20 cellular contexts compared by ENCODE assay signal in genomic region chr1:222935239-222935900, GRCh38.
DNase-seq lines count a peak whose midpoint lies in the region; ATAC-seq and TF ChIP-seq lines count a peak whose summit lies in the region.
"Had no signal": no experiment of that assay in that cellular context is flagged by ENCODE, and none has a peak within 500 bp of the region (broad histone marks: within the 10 kb centered on the region; RNA-seq: fewer than 3 reads in every experiment).

No MANE protein-coding gene starts in this region.

- H3K4me1 ChIP-seq in cardiac muscle cell (ENCODE audit: low read depth) (peaks cover 12% of the 10 kb centered on the region), heart right ventricle (peaks cover 0 to 51% (median 20%) of the 10 kb centered on the region in 9 donors), neural progenitor cell (no peaks in the 10 kb centered on the region)

- no peak for DNase-seq in cardiac muscle cell (ENCODE audit: low read depth in 1 of 2, low spot score in 1 of 2)
- DNase-seq in left cardiac atrium: no peak
- DNase-seq in heart right ventricle: no peak
- DNase-seq in neural progenitor cell (ENCODE audit: low spot score): no peak
- DNase-seq in CD4-positive, alpha-beta T cell: no peak
- DNase-seq in RWPE1 (ENCODE audit: low spot score): no peak
- DNase-seq: DMS53, Karpas-422, MV-4-11, NCI-H1105 treated with DMSO at 0.1 percent for 48 hours, NCI-H1694, NCI-H2081 treated with DMSO at 0.1 percent for 48 hours, NCI-H446 treated with DMSO at 0.1 percent for 48 hours, NCI-H748 treated with DMSO at 0.1 percent for 48 hours, PC-9, RPMI8226 had no signal

- no peak overlapping the region for H3K9ac ChIP-seq in neural progenitor cell

- H3K4me3 ChIP-seq in cardiac muscle cell (no peak overlapping the region), heart right ventricle (no peak overlapping the region), neural progenitor cell (no peak overlapping the region)
- H3K4me3 ChIP-seq: PC-9 had no signal

- no peak overlapping the region for H2AFZ ChIP-seq in neural progenitor cell (replicated peaks)
- H2AFZ ChIP-seq: PC-9 had no signal

- H3K27me3 Mint-ChIP-seq in neural progenitor cell (ENCODE audit: insufficient read depth, low read depth): no peaks in the 10 kb centered on the region
- H3K27me3 Mint-ChIP-seq in CD4-positive, alpha-beta T cell: no peaks in the 10 kb centered on the region
- H3K27me3 Mint-ChIP-seq: IgD-negative memory B cell had no signal

- CTCF ChIA-PET in CD4-positive, alpha-beta T cell (lab: Charles Lee): no interaction called here
- CTCF ChIA-PET in RWPE1 (lab: Yijun Ruan, JAX): no interaction called here

- peaks cover 7% of the 10 kb centered on the region for H3F3A ChIP-seq in neural progenitor cell (ENCODE audit: low read depth)

- peaks cover 25% of the 10 kb centered on the region for H3K4me1 Mint-ChIP-seq in neural progenitor cell
- H3K4me1 Mint-ChIP-seq in CD4-positive, alpha-beta T cell (ENCODE audit: low read depth): no peaks in the 10 kb centered on the region

- H3K79me2 ChIP-seq in neural progenitor cell (ENCODE audit: low read depth): no peaks in the 10 kb centered on the region

- H3K36me3 ChIP-seq in cardiac muscle cell (no peaks in the 10 kb centered on the region), heart right ventricle (no peaks in the 10 kb centered on the region), neural progenitor cell (no peaks in the 10 kb centered on the region)

- intact Hi-C loops in left cardiac atrium (cut with DNase I) (no loop called here), heart right ventricle (cut with DNase I) (loop anchor here in 1 of 10 donors (10.0 kb wide), 1 partner anchor 139 kb away; no protein-coding TSS in a partner anchor)
- intact Hi-C loops in CD4-positive, alpha-beta T cell (cut with DNase I, micrococcal nuclease): loop anchor here in 1 of 2 experiments (10.0 kb wide), 1 partner anchor 91 kb away; no protein-coding TSS in a partner anchor

- H3K27ac ChIP-seq in cardiac muscle cell: peak overlapping the region; percentile 14
- H3K27ac ChIP-seq in heart right ventricle: no peak overlapping the region
- H3K27ac ChIP-seq in neural progenitor cell: peak overlapping the region; percentile 4
- no peak overlapping the region for H3K27ac ChIP-seq in CD4-positive, alpha-beta T cell (ENCODE audit: low read depth, low read length)
- no peak overlapping the region for H3K27ac ChIP-seq in RWPE1
- H3K27ac ChIP-seq: C4-2B, PC-9 had no signal

- no peak overlapping the region for H3K4me3 Mint-ChIP-seq in neural progenitor cell
- no peak overlapping the region for H3K4me3 Mint-ChIP-seq in CD4-positive, alpha-beta T cell
- H3K4me3 Mint-ChIP-seq: IgD-negative memory B cell had no signal

- POLR2A ChIA-PET in CD4-positive, alpha-beta T cell (lab: Charles Lee): no interaction called here
- POLR2A ChIA-PET in RWPE1 (lab: Yijun Ruan, JAX; ENCODE audit: low non-redundant PET): no interaction called here

- H4K20me1 ChIP-seq in neural progenitor cell (ENCODE audit: low read depth): no peaks in the 10 kb centered on the region

- H3K4me2 ChIP-seq in neural progenitor cell: no peak overlapping the region
- H3K4me2 ChIP-seq: PC-9 had no signal

- H3K9me3 Mint-ChIP-seq in neural progenitor cell: no peaks in the 10 kb centered on the region
- H3K9me3 Mint-ChIP-seq in CD4-positive, alpha-beta T cell: no peaks in the 10 kb centered on the region
- H3K9me3 Mint-ChIP-seq: IgD-negative memory B cell had no signal

- peaks cover 4% of the 10 kb centered on the region for H3K36me3 Mint-ChIP-seq in neural progenitor cell
- H3K36me3 Mint-ChIP-seq in CD4-positive, alpha-beta T cell (ENCODE audit: low read depth): no peaks in the 10 kb centered on the region
- H3K36me3 Mint-ChIP-seq: IgD-negative memory B cell had no signal

- no peak for ATAC-seq in left cardiac atrium
- peak in 5 of 8 donors; percentile 45 to 87 (median 77) for ATAC-seq in heart right ventricle
- no peak for ATAC-seq in HG03196 (IDR thresholded peaks at IDR 0.05; ENCODE audit: unreplicated experiment)
- ATAC-seq in CD4-positive, alpha-beta T cell (ENCODE audit: poor library complexity): no peak
- ATAC-seq: SK-N-SH treated with all-trans-retinoic acid at 6 μM for 48 hours had no signal

- H3K9me3 ChIP-seq in cardiac muscle cell (ENCODE audit: low read depth): no peaks in the 10 kb centered on the region
- H3K9me3 ChIP-seq in heart right ventricle: no peaks in the 10 kb centered on the region
- H3K9me3 ChIP-seq in neural progenitor cell (ENCODE audit: low read depth): no peaks in the 10 kb centered on the region
- H3K9me3 ChIP-seq in CD4-positive, alpha-beta T cell (ENCODE audit: control insufficient read depth, low read length): no peaks in the 10 kb centered on the region

- H3K27me3 ChIP-seq in cardiac muscle cell (no peaks in the 10 kb centered on the region), heart right ventricle (no peaks in the 10 kb centered on the region), neural progenitor cell (no peaks in the 10 kb centered on the region)
- H3K27me3 ChIP-seq in CD4-positive, alpha-beta T cell (ENCODE audit: control insufficient read depth, insufficient read depth, low read length): no peaks in the 10 kb centered on the region

- H3K27ac Mint-ChIP-seq in neural progenitor cell: no peak overlapping the region
- H3K27ac Mint-ChIP-seq in CD4-positive, alpha-beta T cell: no peak overlapping the region
- H3K27ac Mint-ChIP-seq: IgD-negative memory B cell had no signal

- TF ChIP-seq CTCF in cardiac muscle cell (IDR thresholded peaks at IDR 0.05; ENCODE audit: low read depth, low read length) (no peak), heart right ventricle (IDR thresholded peaks at IDR 0.05) (no peak), neural progenitor cell (IDR thresholded peaks at IDR 0.05) (no peak), RWPE1 (conservative IDR thresholded peaks at IDR 0.05; ENCODE audit: low read depth) (no peak)
- no peak for TF ChIP-seq CTCF in CD4-positive, alpha-beta T cell (IDR thresholded peaks at IDR 0.05)

- WGBS in heart right ventricle, 2 donors: 56 to 68% methylated on average over 3 of the region's 3 CpGs

Comparison
In these comparisons a context has a peak if more than half of its experiments do, and no peak if none do; other contexts are left out.
1. H3K27ac ChIP-seq: peak in cardiac muscle cell (single experiment) and neural progenitor cell (single experiment); none in heart right ventricle (0 of 10), CD4-positive, alpha-beta T cell (single experiment) and RWPE1 (single experiment).
2. ATAC-seq: peak in heart right ventricle (5 of 8); none in left cardiac atrium (0 of 2), HG03196 (single experiment) and CD4-positive, alpha-beta T cell (single experiment).